In genomic region chr10:5576154-5576748, GRCh38 we compare ENCODE assay signal across 23 cellular contexts. TPM values are rescaled to one million over a fixed set of nuclear protein-coding genes. Genes with fewer than 3 reads are reported as not detected.
DNase-seq lines count a peak whose midpoint lies in the region; ATAC-seq, FAIRE-seq and TF ChIP-seq lines count a peak whose summit lies in the region.
"Had no signal": no experiment of that assay in that cellular context is flagged by ENCODE, and none has a peak within 500 bp of the region (broad histone marks: within the 10 kb centered on the region; RNA-seq: fewer than 3 reads in every experiment).

No MANE protein-coding gene starts in this region.

- H3K27ac Mint-ChIP-seq in activated naive CD8-positive, alpha-beta T cell treated with anti-CD3 and anti-CD28 coated beads, Interleukin-2, amount 10 ng/mL, durations not matched to agents 7 days and 5 days = no peak overlapping the region
- H3K27ac Mint-ChIP-seq in activated naive CD8-positive, alpha-beta T cell treated with anti-CD3 and anti-CD28 coated beads for 36 hours = no peak overlapping the region
- H3K27ac Mint-ChIP-seq in nephron progenitor cell = peak overlapping the region; percentile 93
- H3K27ac Mint-ChIP-seq: type B pancreatic cell had no signal

- TF ChIP-seq CTCF in K562 (IDR thresholded peaks at IDR 0.05 in 2 of 3, conservative IDR thresholded peaks at IDR 0.05 in 1 of 3; ENCODE audit: insufficient read depth in 2 of 3, low read depth in 1 of 3, low read length in 3 of 3) (no peak), nephron progenitor cell (IDR thresholded peaks at IDR 0.05) (no peak), vagina (IDR thresholded peaks at IDR 0.05) (no peak)

- TF ChIP-seq POLR2A in K562 (conservative IDR thresholded peaks at IDR 0.05) = no peak
- TF ChIP-seq POLR2A in vagina (IDR thresholded peaks at IDR 0.05) = no peak

- no peaks in the 10 kb centered on the region for H3K4me1 Mint-ChIP-seq in activated naive CD8-positive, alpha-beta T cell treated with anti-CD3 and anti-CD28 coated beads, Interleukin-2, amount 10 ng/mL, durations not matched to agents 7 days and 5 days
- no peaks in the 10 kb centered on the region for H3K4me1 Mint-ChIP-seq in activated naive CD8-positive, alpha-beta T cell treated with anti-CD3 and anti-CD28 coated beads for 36 hours
- H3K4me1 Mint-ChIP-seq in nephron progenitor cell = peaks cover 55% of the 10 kb centered on the region

- H3K4me1 ChIP-seq in K562 (replicated peaks in 1 of 2; ENCODE audit: control insufficient read depth in 2 of 2, insufficient read depth in 2 of 2, low read length in 2 of 2) (peaks cover 0 to 24% of the 10 kb centered on the region in 2 experiments; a peak in 2 of 5 replicates), vagina (peaks cover 45% of the 10 kb centered on the region)
- H3K4me1 ChIP-seq: HAP-1, pancreas had no signal

- H3K27ac ChIP-seq in K562 (ENCODE audit: extremely low read depth, low read depth, low read length) (no peak overlapping the region), vagina (peak overlapping the region; percentile 62)
- H3K27ac ChIP-seq: pancreas had no signal

- no peak for ATAC-seq in activated naive CD8-positive, alpha-beta T cell treated with anti-CD3 and anti-CD28 coated beads, Interleukin-2, amount 10 ng/mL, durations not matched to agents 7 days and 5 days (ENCODE audit: low read depth)
- ATAC-seq in K562 (peak; percentile 21; the same call in 2 of the 3 replicates), sciatic nerve (no peak), HG03571 (IDR thresholded peaks at IDR 0.05; ENCODE audit: unreplicated experiment) (no peak)
- ATAC-seq: pancreas had no signal

- H3K27me3 ChIP-seq in K562 (ENCODE audit: control insufficient read depth in 2 of 2, insufficient read depth in 2 of 2, low read length in 2 of 2) (no peaks in the 10 kb centered on the region), vagina (no peaks in the 10 kb centered on the region)
- H3K27me3 ChIP-seq: pancreas had no signal

- no peak overlapping the region for H3K4me3 Mint-ChIP-seq in activated naive CD8-positive, alpha-beta T cell treated with anti-CD3 and anti-CD28 coated beads, Interleukin-2, amount 10 ng/mL, durations not matched to agents 7 days and 5 days
- H3K4me3 Mint-ChIP-seq in activated naive CD8-positive, alpha-beta T cell treated with anti-CD3 and anti-CD28 coated beads for 36 hours = no peak overlapping the region
- peak overlapping the region; percentile 47 for H3K4me3 Mint-ChIP-seq in nephron progenitor cell

- in situ Hi-C loops in K562 (cut with MboI) = no loop called here

- no TSS peak for BruUV-seq in K562 (replicated peaks; lab: Mats Ljungman, UMichigan)

- peaks cover 2% of the 10 kb centered on the region for H3K27me3 Mint-ChIP-seq in activated naive CD8-positive, alpha-beta T cell treated with anti-CD3 and anti-CD28 coated beads, Interleukin-2, amount 10 ng/mL, durations not matched to agents 7 days and 5 days
- no peaks in the 10 kb centered on the region for H3K27me3 Mint-ChIP-seq in activated naive CD8-positive, alpha-beta T cell treated with anti-CD3 and anti-CD28 coated beads for 36 hours
- H3K27me3 Mint-ChIP-seq in nephron progenitor cell (ENCODE audit: low read depth, poor library complexity) = peaks cover 5% of the 10 kb centered on the region
- H3K27me3 Mint-ChIP-seq: type B pancreatic cell had no signal

- no peaks in the 10 kb centered on the region for H3K36me3 Mint-ChIP-seq in activated naive CD8-positive, alpha-beta T cell treated with anti-CD3 and anti-CD28 coated beads, Interleukin-2, amount 10 ng/mL, durations not matched to agents 7 days and 5 days
- no peaks in the 10 kb centered on the region for H3K36me3 Mint-ChIP-seq in activated naive CD8-positive, alpha-beta T cell treated with anti-CD3 and anti-CD28 coated beads for 36 hours
- peaks cover 4% of the 10 kb centered on the region for H3K36me3 Mint-ChIP-seq in nephron progenitor cell (ENCODE audit: low read depth)
- H3K36me3 Mint-ChIP-seq: type B pancreatic cell had no signal

- 48% methylated on average over 2 of the region's 4 CpGs for WGBS in K562 (ENCODE audit: insufficient coverage, low coverage, missing lambda C conversion rate)

- DNase-seq in activated naive CD8-positive, alpha-beta T cell treated with anti-CD3 and anti-CD28 coated beads, Interleukin-2, amount 10 ng/mL, durations not matched to agents 7 days and 5 days = peak; percentile 2
- DNase-seq in activated naive CD8-positive, alpha-beta T cell treated with anti-CD3 and anti-CD28 coated beads for 36 hours = no peak
- DNase-seq in K562 (ENCODE audit: extremely low read depth in 1 of 4, low spot score in 3 of 4) (no peak), nephron progenitor cell (no peak), vagina (ENCODE audit: extremely low spot score in 2 of 2) (no peak), sciatic nerve (ENCODE audit: low spot score) (no peak), NCI-H748 (lab: John Stamatoyannopoulos, UW; ENCODE audit: unreplicated experiment) (no peak)
- DNase-seq: C1 segment of cervical spinal cord; NCI-H2107; NCI-H510A; RPMI8226; stimulated activated CD4-positive, alpha-beta T cell treated with anti-CD3 and anti-CD28 coated beads, Interleukin-1b, Interleukin-23, amount 100 ng/mL, for 48 hours; stimulated activated naive CD4-positive, alpha-beta T cell treated with Interleukin-2 at 50 U/mL for 16 hours had no signal

- no peak overlapping the region for H3K4me2 ChIP-seq in K562 (ENCODE audit: insufficient read depth, low read length)

- H2AFZ ChIP-seq in K562 (ENCODE audit: low read depth, low read length) = 0 out of 2 replicates have a peak overlapping the region, but pooled peaks have one; percentile 24

- H3K36me3 ChIP-seq in K562 (ENCODE audit: control insufficient read depth, insufficient read depth, low read length) (no peaks in the 10 kb centered on the region), vagina (no peaks in the 10 kb centered on the region)
- H3K36me3 ChIP-seq: HAP-1, pancreas had no signal

- no peaks in the 10 kb centered on the region for H3K9me3 ChIP-seq in K562 (replicated peaks; ENCODE audit: control insufficient read depth, insufficient read depth, low read depth, low read length)
- no peaks in the 10 kb centered on the region for H3K9me3 ChIP-seq in vagina
- H3K9me3 ChIP-seq: HAP-1, pancreas had no signal

- CTCF ChIA-PET in K562 (lab: Yijun Ruan, JAX; ENCODE audit: low intra/inter-chr PET ratio) = no interaction called here

- intact Hi-C loops in K562 (cut with micrococcal nuclease) = no loop called here
- intact Hi-C loops in vagina (cut with DNase I) = no loop called here
- intact Hi-C loops in sciatic nerve (cut with DNase I) = no loop called here

- no peak overlapping the region for H3K4me3 ChIP-seq in K562
- peak overlapping the region in 1 of 2 donors; percentile 10 for H3K4me3 ChIP-seq in vagina
- H3K4me3 ChIP-seq: HAP-1, pancreas had no signal

- TF ChIP-seq RAD21 in K562 (CRISPR knock-in tag; conservative IDR thresholded peaks at IDR 0.05 in 1 of 2, IDR thresholded peaks at IDR 0.05 in 1 of 2) = no peak

- FAIRE-seq in K562 (lab: Jason Lieb, UNC) = peak; percentile 55
- FAIRE-seq: frontal cortex, GM18507, pancreas had no signal

- POLR2A ChIA-PET in activated naive CD8-positive, alpha-beta T cell treated with anti-CD3 and anti-CD28 coated beads, Interleukin-2, amount 10 ng/mL, durations not matched to agents 7 days and 5 days (lab: Charles Lee) = no interaction called here
- POLR2A ChIA-PET in K562 (lab: Yijun Ruan, JAX) = no interaction called here

- H3K9ac ChIP-seq in K562 (ENCODE audit: insufficient read depth in 1 of 2, low read depth in 2 of 2, low read length in 2 of 2) = no peak overlapping the region

- H3K9me1 ChIP-seq in K562 (ENCODE audit: control insufficient read depth, insufficient read depth, low read length) = no peaks in the 10 kb centered on the region

- H3K9me3 Mint-ChIP-seq in activated naive CD8-positive, alpha-beta T cell treated with anti-CD3 and anti-CD28 coated beads, Interleukin-2, amount 10 ng/mL, durations not matched to agents 7 days and 5 days = peaks cover 2% of the 10 kb centered on the region
- no peaks in the 10 kb centered on the region for H3K9me3 Mint-ChIP-seq in activated naive CD8-positive, alpha-beta T cell treated with anti-CD3 and anti-CD28 coated beads for 36 hours
- H3K9me3 Mint-ChIP-seq in nephron progenitor cell = peaks cover 7% of the 10 kb centered on the region
- H3K9me3 Mint-ChIP-seq: type B pancreatic cell had no signal

- no peaks in the 10 kb centered on the region for H4K20me1 ChIP-seq in K562 (replicated peaks; ENCODE audit: control insufficient read depth, insufficient read depth, low read length)

- no peaks in the 10 kb centered on the region for H3K79me2 ChIP-seq in K562 (ENCODE audit: control insufficient read depth, insufficient read depth, low read length)

- no peak for TF ChIP-seq EP300 in K562 (IDR thresholded peaks at IDR 0.05; ENCODE audit: low read length)

TF ChIP-seq in K562, 482 proteins besides CTCF, POLR2A, EP300 and RAD21 (continues in another document):
- TF ChIP-seq BCOR (IDR thresholded peaks at IDR 0.05) (peak; percentile 26; the same call in 1 of the 2 replicates), ELF4 (CRISPR knock-in tag; IDR thresholded peaks at IDR 0.05) (0 out of 2 replicates have a peak, but pooled peaks have one; percentile 36)

RNA-seq across cellular contexts. Expression of gene CALML3, which starts 51.5 kb away (rescaled TPM):
- not detected for total RNA-seq in activated naive CD8-positive, alpha-beta T cell treated with anti-CD3 and anti-CD28 coated beads, Interleukin-2, amount 10 ng/mL, durations not matched to agents 7 days and 5 days
- total RNA-seq in activated naive CD8-positive, alpha-beta T cell treated with anti-CD3 and anti-CD28 coated beads for 36 hours = not detected
- total RNA-seq in K562 (2011; cell fraction: chromatin; rRNA removed; ENCODE audit: low replicate concordance) = not detected in 2 replicates
- total RNA-seq in K562 (2011; cell fraction: nucleolus; rRNA removed) = not detected in 2 replicates
- not detected in 2 replicates for total RNA-seq in K562 (2011; cell fraction: nucleoplasm; rRNA removed)
- total RNA-seq in K562 (2014; rRNA removed) (not detected in 2 replicates), K562 (2014; rRNA removed; fragmentation: Illumina TruSeq; extraction: Trizol) (not detected in 2 replicates), K562 (2015; rRNA removed; fragmentation: Illumina TruSeq; extraction: Trizol) (not detected in 2 replicates), K562 (2021) (not detected in 2 replicates), vagina (50.6 TPM), sciatic nerve (not detected)
- polyA plus RNA-seq in K562 (2011; rRNA removed) (not detected in 2 replicates), K562 (2014; fragmentation: Illumina TruSeq; extraction: Trizol) (not detected in 2 replicates), K562 (2014; fragmentation: Nextera tagmentation; extraction: Ambion mirVana) (not detected), K562 (2014; rRNA removed) (not detected in 2 replicates)
- polyA plus RNA-seq in K562 (2011; cell fraction: cytosol; rRNA removed) = not detected in 2 replicates
- polyA plus RNA-seq in K562 (2011; cell fraction: nucleus; rRNA removed) = not detected in 2 replicates
- polyA plus RNA-seq in K562 (2012) = not detected in 2 replicates
- not detected in 2 replicates for polyA minus RNA-seq in K562 (2011; rRNA and poly(A)+ RNA removed)
- polyA minus RNA-seq in K562 (2011; cell fraction: cytosol; rRNA and poly(A)+ RNA removed) = not detected in 2 replicates
- polyA minus RNA-seq in K562 (2011; cell fraction: nucleus; rRNA and poly(A)+ RNA removed) = not detected in 2 replicates
- total RNA-seq: A673, cardiac septum, epithelial cell of proximal tubule, kidney epithelial cell, pancreas had no signal

Comparison
In these comparisons a context has a peak if more than half of its experiments do, and no peak if none do; other contexts are left out.
1. RNA of gene CALML3, which starts 51.5 kb away (total RNA-seq): 50.6 TPM in vagina (single experiment); not detected in activated naive CD8-positive, alpha-beta T cell treated with anti-CD3 and anti-CD28 coated beads, Interleukin-2, amount 10 ng/mL, durations not matched to agents 7 days and 5 days, not detected in activated naive CD8-positive, alpha-beta T cell treated with anti-CD3 and anti-CD28 coated beads for 36 hours, not detected in K562 and not detected in sciatic nerve (single experiment); every median in the first group is over 10 times any median in the second.